29 cellular contexts compared by ENCODE assay signal in genomic region chr13:99470027-99470426, GRCh38.
"Had no signal": no experiment of that assay in that cellular context is flagged by ENCODE, and none has a peak within 500 bp of the region (broad histone marks: within the 10 kb centered on the region; RNA-seq: fewer than 3 reads in every experiment).

No MANE protein-coding gene starts in this region.

- DNase-seq: stimulated activated CD4-positive, alpha-beta T cell treated with anti-CD3 and anti-CD28 coated beads, Interleukin-2, amount 100 ng/mL, for 48 hours; stimulated activated CD4-positive, alpha-beta T cell treated with anti-CD3 and anti-CD28 coated beads, Interleukin-4, amount 100 ng/mL, for 1 hour; stimulated activated CD4-positive, alpha-beta T cell treated with anti-CD3 and anti-CD28 coated beads, Interleukin-4, amount 100 ng/mL, for 24 hours; stimulated activated CD4-positive, alpha-beta T cell treated with anti-CD3 and anti-CD28 coated beads, Interleukin-4, amount 100 ng/mL, for 4 hours; stimulated activated CD8-positive, alpha-beta memory T cell treated with anti-CD3 and anti-CD28 coated beads, Interleukin-4, amount 100 ng/mL, for 48 hours; stimulated activated naive B cell treated with anti-CD40 and anti-IgM and Interleukin-4, amounts not matched to agents 10 μg/mL and 1 μg/mL and 100 μg/mL, for 72 hours; stimulated activated naive CD4-positive, alpha-beta T cell; stimulated activated naive CD4-positive, alpha-beta T cell treated with Interleukin-2 at 50 U/mL for 16 hours; stimulated activated naive CD8-positive, alpha-beta T cell treated with anti-CD3 and anti-CD28 coated beads, Interleukin-15, amount 100 ng/mL, for 72 hours; stimulated activated naive CD8-positive, alpha-beta T cell treated with anti-CD3 and anti-CD28 coated beads, Interleukin-15, Interleukin-2, amounts not matched to agents 100 U/mL and 50 U/mL, for 24 hours; stomach; substantia nigra; testis; thyroid gland; tibial artery; transverse colon; trophoblast cell; upper lobe of left lung; upper lobe of right lung; uterus had no signal

- H3K27ac ChIP-seq: stomach, suprapubic skin, testis, thoracic aorta, thyroid gland, tibial artery, tibial nerve, transverse colon, upper lobe of left lung, upper lobe of right lung, uterus, vagina had no signal

- H3K27ac Mint-ChIP-seq: stimulated activated effector memory CD8-positive, alpha-beta T cell treated with anti-CD3 and anti-CD28 coated beads, Interleukin-12 subunit alpha, Interleukin-12 subunit beta, amount 100 ng/mL, for 72 hours; stimulated activated memory B cell treated with anti-CD40 and anti-IgM and Interleukin-4, amounts not matched to agents 10 μg/mL and 1 μg/mL and 100 μg/mL, for 72 hours; stimulated activated naive B cell treated with anti-CD40 and anti-IgM and Interleukin-4, amounts not matched to agents 10 μg/mL and 1 μg/mL and 100 μg/mL, for 72 hours; stimulated activated naive CD8-positive, alpha-beta T cell treated with anti-CD3 and anti-CD28 coated beads, Interleukin-15, amount 100 ng/mL, for 72 hours; stimulated activated naive CD8-positive, alpha-beta T cell treated with anti-CD3 and anti-CD28 coated beads, Interleukin-15, Interleukin-2, amounts not matched to agents 100 ng/mL and 50 ng/mL, for 24 hours; type B pancreatic cell had no signal

- FAIRE-seq: urothelium cell line had no signal

- H3K9me3 Mint-ChIP-seq: stimulated activated effector memory CD8-positive, alpha-beta T cell treated with anti-CD3 and anti-CD28 coated beads, Interleukin-12 subunit alpha, Interleukin-12 subunit beta, amount 100 ng/mL, for 72 hours; stimulated activated memory B cell treated with anti-CD40 and anti-IgM and Interleukin-4, amounts not matched to agents 10 μg/mL and 1 μg/mL and 100 μg/mL, for 72 hours; stimulated activated naive CD8-positive, alpha-beta T cell treated with anti-CD3 and anti-CD28 coated beads, Interleukin-15, Interleukin-2, amounts not matched to agents 100 ng/mL and 50 ng/mL, for 24 hours had no signal

- H3K9me3 ChIP-seq: stomach, suprapubic skin, testis, thoracic aorta, thyroid gland, tibial artery, tibial nerve, transverse colon, upper lobe of left lung, upper lobe of right lung, uterus, vagina had no signal

- H3K27me3 ChIP-seq: stomach, suprapubic skin, testis, thyroid gland, tibial nerve, transverse colon, upper lobe of left lung, upper lobe of right lung, uterus, vagina had no signal

- H3K4me3 Mint-ChIP-seq: stimulated activated effector memory CD8-positive, alpha-beta T cell treated with anti-CD3 and anti-CD28 coated beads, Interleukin-12 subunit alpha, Interleukin-12 subunit beta, amount 100 ng/mL, for 72 hours; stimulated activated memory B cell treated with anti-CD40 and anti-IgM and Interleukin-4, amounts not matched to agents 10 μg/mL and 1 μg/mL and 100 μg/mL, for 72 hours; stimulated activated naive B cell treated with anti-CD40 and anti-IgM and Interleukin-4, amounts not matched to agents 10 μg/mL and 1 μg/mL and 100 μg/mL, for 72 hours; stimulated activated naive CD8-positive, alpha-beta T cell treated with anti-CD3 and anti-CD28 coated beads, Interleukin-15, amount 100 ng/mL, for 72 hours; stimulated activated naive CD8-positive, alpha-beta T cell treated with anti-CD3 and anti-CD28 coated beads, Interleukin-15, Interleukin-2, amounts not matched to agents 100 ng/mL and 50 ng/mL, for 24 hours; type B pancreatic cell had no signal

- H3K36me3 Mint-ChIP-seq: stimulated activated effector memory CD8-positive, alpha-beta T cell treated with anti-CD3 and anti-CD28 coated beads, Interleukin-12 subunit alpha, Interleukin-12 subunit beta, amount 100 ng/mL, for 72 hours; stimulated activated memory B cell treated with anti-CD40 and anti-IgM and Interleukin-4, amounts not matched to agents 10 μg/mL and 1 μg/mL and 100 μg/mL, for 72 hours; type B pancreatic cell had no signal

- H3K4me3 ChIP-seq: stomach, suprapubic skin, testis, thoracic aorta, thyroid gland, tibial artery, tibial nerve, transverse colon, upper lobe of left lung, upper lobe of right lung, uterus, vagina had no signal

- ATAC-seq: stimulated activated effector memory CD8-positive, alpha-beta T cell treated with anti-CD3 and anti-CD28 coated beads, Interleukin-12 subunit alpha, Interleukin-12 subunit beta, amount 100 ng/mL, for 72 hours; stimulated activated memory B cell treated with anti-CD40 and anti-IgM and Interleukin-4, amounts not matched to agents 10 μg/mL and 1 μg/mL and 100 μg/mL, for 72 hours; stimulated activated naive B cell treated with anti-CD40 and anti-IgM and Interleukin-4, amounts not matched to agents 10 μg/mL and 1 μg/mL and 100 μg/mL, for 72 hours; stimulated activated naive CD8-positive, alpha-beta T cell treated with anti-CD3 and anti-CD28 coated beads, Interleukin-15, amount 100 ng/mL, for 72 hours; stimulated activated naive CD8-positive, alpha-beta T cell treated with anti-CD3 and anti-CD28 coated beads, Interleukin-15, Interleukin-2, amounts not matched to agents 100 U/mL and 50 U/mL, for 24 hours; upper lobe of right lung had no signal

- H3K4me1 ChIP-seq: suprapubic skin, testis, thyroid gland, tibial artery, tibial nerve, transverse colon, upper lobe of right lung, uterus, vagina had no signal

- H3K27me3 Mint-ChIP-seq: stimulated activated naive CD8-positive, alpha-beta T cell treated with anti-CD3 and anti-CD28 coated beads, Interleukin-15, Interleukin-2, amounts not matched to agents 100 ng/mL and 50 ng/mL, for 24 hours had no signal

- H3K36me3 ChIP-seq: stomach, suprapubic skin, thoracic aorta, thyroid gland, tibial artery, transverse colon, upper lobe of left lung, upper lobe of right lung, uterus, vagina had no signal
